Comparison of ENCODE assay signal across 25 cellular contexts in the genomic region with DNA sequence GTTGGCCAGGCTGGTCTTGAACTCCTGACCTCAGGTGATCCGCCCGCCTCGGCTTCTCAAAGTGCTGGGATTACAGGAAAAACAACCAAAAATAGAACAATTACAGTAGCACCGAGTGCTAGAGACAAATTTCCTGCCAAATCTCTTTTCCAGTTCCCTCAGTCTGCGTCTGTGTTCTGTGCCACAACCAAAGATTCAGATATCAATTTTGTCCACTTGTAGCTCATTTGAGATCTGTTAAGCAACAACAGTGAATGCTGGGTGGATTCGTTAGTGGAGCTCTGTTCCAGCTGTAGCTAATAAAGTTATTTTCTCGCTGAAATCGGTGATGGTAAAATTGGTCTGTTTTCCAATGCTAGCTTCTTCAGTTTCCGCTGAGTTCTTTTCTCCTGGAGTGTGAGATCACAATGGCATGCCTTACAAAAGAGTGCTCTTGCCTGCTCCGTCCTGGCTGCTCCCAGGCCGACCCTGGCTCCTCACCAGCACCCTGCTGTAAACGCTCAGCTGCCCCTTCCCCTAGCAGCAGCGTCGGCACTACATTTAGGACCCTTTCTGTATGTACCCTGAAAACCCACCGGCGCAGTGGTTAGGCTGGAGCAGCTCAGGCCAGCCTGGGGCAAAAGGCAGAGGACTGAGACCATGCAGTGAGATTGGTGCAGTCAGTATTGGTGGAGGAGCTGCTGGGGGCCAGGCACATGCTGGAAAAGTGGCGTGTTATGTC.
A peak's percentile ranks its signal among the peaks of the same experiment; 100 is the strongest.
DNase-seq lines count a peak whose midpoint lies in the region; FAIRE-seq and TF ChIP-seq lines count a peak whose summit lies in the region.
"Had no signal": no experiment of that assay in that cellular context is flagged by ENCODE, and none has a peak within 500 bp of the region (broad histone marks: within the 10 kb centered on the region; RNA-seq: fewer than 3 reads in every experiment).

No MANE protein-coding gene starts in this region.

- H3K18ac ChIP-seq in H9 (ENCODE audit: insufficient read length, low read depth, low read length), result no peak overlapping the region

- no peak overlapping the region for H2AK5ac ChIP-seq in H9 (ENCODE audit: insufficient read length, low read length)

- H3K27me3 ChIP-seq in BLaER1 (no peaks in the 10 kb centered on the region), H9 (ENCODE audit: insufficient read depth, low read length) (no peaks in the 10 kb centered on the region), ectodermal cell (ENCODE audit: control insufficient read depth, insufficient read depth, low read length, poor library complexity, severe bottlenecking) (no peaks in the 10 kb centered on the region)
- H3K27me3 ChIP-seq: dorsolateral prefrontal cortex, Peyer's patch, suprapubic skin had no signal

- no peak overlapping the region for H2AFZ ChIP-seq in H9 (ENCODE audit: low read length)

- H3K27me3 Mint-ChIP-seq in H9 (ENCODE audit: low read depth), result peaks cover 4% of the 10 kb centered on the region
- H3K27me3 Mint-ChIP-seq in nephron (ENCODE audit: low read depth), result peaks cover 8% of the 10 kb centered on the region

- H3K9ac ChIP-seq in BLaER1 (no peak overlapping the region), H9 (ENCODE audit: extremely low read depth, insufficient read length, low read length) (no peak overlapping the region)

- H3K4me1 Mint-ChIP-seq in H9 (peaks cover 21 to 24% of the 10 kb centered on the region in 2 experiments), nephron (peaks cover 5% of the 10 kb centered on the region)
- H3K4me1 Mint-ChIP-seq: activated naive CD4-positive, alpha-beta T cell treated with anti-CD3 and anti-CD28 coated beads, Interleukin-2, amount 50 U/mL, for 24 hours; CD14-positive monocyte; stimulated activated effector memory CD8-positive, alpha-beta T cell treated with anti-CD3 and anti-CD28 coated beads, Interleukin-12 subunit alpha, Interleukin-12 subunit beta, amount 100 ng/mL, for 72 hours had no signal

- no peak overlapping the region for H3K56ac ChIP-seq in H9 (ENCODE audit: insufficient read length, low read depth, low read length)

- TF ChIP-seq CTCF in H9 (conservative IDR thresholded peaks at IDR 0.05) (no peak), nephron (IDR thresholded peaks at IDR 0.05; ENCODE audit: unreplicated experiment in 3 of 3) (no peak), D721Med (IDR thresholded peaks at IDR 0.05; ENCODE audit: insufficient read depth, missing control alignments) (no peak)

- no peak overlapping the region for H3T11ph ChIP-seq in H9 (ENCODE audit: low read length)

- H4K8ac ChIP-seq in H9 (replicated peaks; ENCODE audit: insufficient read length, low read depth, low read length), result no peak overlapping the region

- no peak overlapping the region for H2BK15ac ChIP-seq in H9 (ENCODE audit: low read depth, low read length)

- H3K79me2 ChIP-seq in H9 (ENCODE audit: insufficient read depth, low read length), result no peaks in the 10 kb centered on the region

- H3K36me3 Mint-ChIP-seq in H9 (ENCODE audit: insufficient read depth in 1 of 3, low read depth in 3 of 3) (no peaks in the 10 kb centered on the region), nephron (ENCODE audit: low read depth) (peaks cover 8% of the 10 kb centered on the region)
- H3K36me3 Mint-ChIP-seq: activated naive CD4-positive, alpha-beta T cell treated with anti-CD3 and anti-CD28 coated beads, Interleukin-2, amount 50 U/mL, for 24 hours; natural killer cell treated with Interleukin-12 subunit alpha and Interleukin-12 subunit beta and Interleukin-15 and Interleukin-18, amount 100 ng/mL, for 72 hours; stimulated activated effector memory CD8-positive, alpha-beta T cell treated with anti-CD3 and anti-CD28 coated beads, Interleukin-12 subunit alpha, Interleukin-12 subunit beta, amount 100 ng/mL, for 72 hours had no signal

- no peak overlapping the region for H3K23ac ChIP-seq in H9 (ENCODE audit: insufficient read length, low read depth, low read length)

- H3K9me3 ChIP-seq in BLaER1, result no peaks in the 10 kb centered on the region
- H3K9me3 ChIP-seq in H9 (ENCODE audit: control insufficient read depth, low read depth, low read length), result no peaks in the 10 kb centered on the region
- no peaks in the 10 kb centered on the region for H3K9me3 ChIP-seq in ectodermal cell (ENCODE audit: control insufficient read depth, low read length)
- H3K9me3 ChIP-seq: Peyer's patch, suprapubic skin had no signal

- H3K4me2 ChIP-seq in BLaER1, result peak overlapping the region; percentile 34; the same call in 1 of the 2 replicates
- H3K4me2 ChIP-seq in H9 (ENCODE audit: insufficient read depth, insufficient read length, low read length), result no peak overlapping the region

- no CpG with 5 or more reads among the region's 17 CpGs for WGBS in H9 (ENCODE audit: extremely low coverage, insufficient read length, low lambda C conversion rate)
- 68 to 71% methylated on average over 17 of the region's 17 CpGs for WGBS in ectodermal cell, 2 experiments

- no peaks in the 10 kb centered on the region for H3K79me1 ChIP-seq in H9 (ENCODE audit: insufficient read depth, low read depth, low read length, poor library complexity, severe bottlenecking)

- no peak overlapping the region for H4K91ac ChIP-seq in H9 (ENCODE audit: insufficient read length, low read depth, low read length)

- H3K4me1 ChIP-seq in BLaER1 (peaks cover 14% of the 10 kb centered on the region), H9 (ENCODE audit: insufficient read depth, low read length) (no peaks in the 10 kb centered on the region; the same call in 1 of the 2 replicates), ectodermal cell (ENCODE audit: control insufficient read depth, insufficient read depth, low read length) (peaks cover 7% of the 10 kb centered on the region)
- H3K4me1 ChIP-seq: Peyer's patch, suprapubic skin had no signal

- no peak overlapping the region for H2BK5ac ChIP-seq in H9 (ENCODE audit: insufficient read length, low read length)

- H3K36me3 ChIP-seq in BLaER1 (no peaks in the 10 kb centered on the region), ectodermal cell (ENCODE audit: control insufficient read depth, insufficient read depth, low read length) (no peaks in the 10 kb centered on the region)
- H3K36me3 ChIP-seq: Peyer's patch, suprapubic skin had no signal

- H3K14ac ChIP-seq in H9 (ENCODE audit: insufficient read depth, low read length), result no peak overlapping the region; the same call in 1 of the 2 replicates

- peaks cover 0 to 1% of the 10 kb centered on the region in 2 experiments; a peak in 1 of 5 replicates for H3K9me3 Mint-ChIP-seq in H9
- no peaks in the 10 kb centered on the region for H3K9me3 Mint-ChIP-seq in nephron
- H3K9me3 Mint-ChIP-seq: activated naive CD4-positive, alpha-beta T cell treated with anti-CD3 and anti-CD28 coated beads, Interleukin-2, amount 50 U/mL, for 24 hours; natural killer cell treated with Interleukin-12 subunit alpha and Interleukin-12 subunit beta and Interleukin-15 and Interleukin-18, amount 100 ng/mL, for 72 hours had no signal

- H3K27ac ChIP-seq in BLaER1 (no peak overlapping the region), H9 (ENCODE audit: insufficient read length, low read depth, low read length) (no peak overlapping the region), ectodermal cell (ENCODE audit: insufficient read depth, low read depth, low read length, poor library complexity, severe bottlenecking) (peak overlapping the region; percentile 39)
- H3K27ac ChIP-seq: dorsolateral prefrontal cortex, Peyer's patch, suprapubic skin, VCaP had no signal

- H3K23me2 ChIP-seq in H9 (ENCODE audit: insufficient read length, low read depth, low read length, poor library complexity, severe bottlenecking), result no peaks in the 10 kb centered on the region

- DNase-seq in H9 (peak; percentile 35), D721Med (ENCODE audit: insufficient read length, low spot score) (no peak), NOMO-1 treated with DMSO at 0.1 percent for 48 hours (lab: John Stamatoyannopoulos, UW; ENCODE audit: unreplicated experiment) (no peak), KG1 (lab: John Stamatoyannopoulos, UW) (no peak)
- DNase-seq in stimulated activated naive CD4-positive, alpha-beta T cell treated with Interleukin-2 at 50 U/mL for 16 hours (lab: John Stamatoyannopoulos, UW), result no peak
- DNase-seq: activated CD8-positive, alpha-beta memory T cell treated with anti-CD3 and anti-CD28 coated beads, Interleukin-2, amount 50 U/mL, for 4 hours; dorsolateral prefrontal cortex; islet precursor cell; NCI-H1092; NCI-H1694 treated with DMSO at 0.1 percent for 48 hours; NCI-H526 treated with DMSO at 0.1 percent for 48 hours; Peyer's patch; stimulated activated CD4-positive, alpha-beta T cell treated with anti-CD3 and anti-CD28 coated beads, Interleukin-4, amount 100 ng/mL, for 24 hours; SW 1271; T-helper 9 cell had no signal

- no peak for FAIRE-seq in D721Med (lab: Jason Lieb, UNC)
- FAIRE-seq: GM12878 had no signal

- H2BK12ac ChIP-seq in H9 (ENCODE audit: insufficient read length, low read depth, low read length), result no peak overlapping the region

- H3K4me3 Mint-ChIP-seq in H9, result no peak overlapping the region
- no peak overlapping the region for H3K4me3 Mint-ChIP-seq in nephron
- H3K4me3 Mint-ChIP-seq: activated naive CD4-positive, alpha-beta T cell treated with anti-CD3 and anti-CD28 coated beads, Interleukin-2, amount 50 U/mL, for 24 hours; CD14-positive monocyte; natural killer cell treated with Interleukin-12 subunit alpha and Interleukin-12 subunit beta and Interleukin-15 and Interleukin-18, amount 100 ng/mL, for 72 hours; stimulated activated effector memory CD8-positive, alpha-beta T cell treated with anti-CD3 and anti-CD28 coated beads, Interleukin-12 subunit alpha, Interleukin-12 subunit beta, amount 100 ng/mL, for 72 hours had no signal

- no peak overlapping the region for H2BK20ac ChIP-seq in H9 (ENCODE audit: low read depth, low read length, poor library complexity, severe bottlenecking)

- no peak overlapping the region for H3K4me3 ChIP-seq in BLaER1
- no peak overlapping the region for H3K4me3 ChIP-seq in ectodermal cell (ENCODE audit: insufficient read depth, low read depth, low read length)
- H3K4me3 ChIP-seq: GM12878, Peyer's patch, suprapubic skin had no signal

- H3K27ac Mint-ChIP-seq in H9, result peak overlapping the region in 2 of 3 experiments; percentile 76 to 81; a peak in 4 of 7 replicates
- peak overlapping the region in 2 of 3 experiments; percentile 40 to 77 for H3K27ac Mint-ChIP-seq in nephron
- H3K27ac Mint-ChIP-seq: activated naive CD4-positive, alpha-beta T cell treated with anti-CD3 and anti-CD28 coated beads, Interleukin-2, amount 50 U/mL, for 24 hours; CD14-positive monocyte; natural killer cell treated with Interleukin-12 subunit alpha and Interleukin-12 subunit beta and Interleukin-15 and Interleukin-18, amount 100 ng/mL, for 72 hours; stimulated activated effector memory CD8-positive, alpha-beta T cell treated with anti-CD3 and anti-CD28 coated beads, Interleukin-12 subunit alpha, Interleukin-12 subunit beta, amount 100 ng/mL, for 72 hours had no signal

- H3K4ac ChIP-seq in H9 (ENCODE audit: low read depth, low read length), result no peak overlapping the region

- no peaks in the 10 kb centered on the region for H4K20me1 ChIP-seq in BLaER1
- no peaks in the 10 kb centered on the region for H4K20me1 ChIP-seq in H9 (ENCODE audit: control insufficient read depth, insufficient read depth, insufficient read length)

- H4K5ac ChIP-seq in H9 (ENCODE audit: insufficient read length, low read depth, low read length), result no peak overlapping the region

- H2BK120ac ChIP-seq in H9 (ENCODE audit: low read depth, low read length, poor library complexity, severe bottlenecking), result no peak overlapping the region
